In genomic region chr10:13969792-13970140, GRCh38 we compare ENCODE assay signal across 1 cellular context.
TF ChIP-seq lines count a peak whose summit lies in the region.

No MANE protein-coding gene starts in this region.

TF ChIP-seq in GM23338, 12 proteins besides CTCF, POLR2A, EP300 and RAD21 (continued from another document):
- TF ChIP-seq ETS1 (IDR thresholded peaks at IDR 0.05) (no peak), REST (IDR thresholded peaks at IDR 0.05; ENCODE audit: unreplicated experiment) (no peak)
